ENCODE assay signal across 2 cellular contexts in the genomic region with DNA sequence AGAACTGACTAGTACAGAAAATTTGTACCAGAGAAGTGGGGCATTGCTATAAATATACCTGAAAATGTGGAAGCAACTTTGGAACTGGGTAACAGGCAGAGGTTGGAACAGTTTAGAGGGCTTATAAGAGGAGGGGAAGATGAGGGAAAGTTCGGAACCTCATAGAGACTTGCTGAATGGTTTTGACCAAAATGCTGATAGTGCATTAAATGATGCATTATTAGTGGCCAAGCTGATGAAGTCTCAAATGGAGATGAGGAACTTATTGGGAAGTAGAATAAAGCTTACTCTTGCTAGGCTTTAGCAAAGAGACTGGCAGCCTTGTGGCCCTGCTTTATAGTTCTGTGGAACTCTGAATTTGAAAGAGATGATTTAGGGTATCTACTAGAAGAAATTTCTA.
TF ChIP-seq lines count a peak whose summit lies in the region.

No MANE protein-coding gene starts in this region.

TF ChIP-seq in A549, 52 proteins besides CTCF, POLR2A, EP300 and RAD21:
- no peak for TF ChIP-seq NPAS2 (CRISPR knock-in tag; IDR thresholded peaks at IDR 0.05; ENCODE audit: borderline replicate concordance)
- peak; percentile 86 for TF ChIP-seq MAFK (IDR thresholded peaks at IDR 0.05; ENCODE audit: partially characterized antibody)
TF ChIP-seq in A549: peak in this region for 1.

TF ChIP-seq in IMR-90, 13 proteins besides CTCF, POLR2A, EP300 and RAD21:
- TF ChIP-seq CHD1 (IDR thresholded peaks at IDR 0.05; ENCODE audit: low read depth, low read length), result no peak
- TF ChIP-seq MAFK (IDR thresholded peaks at IDR 0.05; ENCODE audit: low read depth, low read length), result peak; percentile 82
- TF ChIP-seq FOS (IDR thresholded peaks at IDR 0.05; ENCODE audit: low read depth, low read length), result no peak
- TF ChIP-seq, protein P1, sequence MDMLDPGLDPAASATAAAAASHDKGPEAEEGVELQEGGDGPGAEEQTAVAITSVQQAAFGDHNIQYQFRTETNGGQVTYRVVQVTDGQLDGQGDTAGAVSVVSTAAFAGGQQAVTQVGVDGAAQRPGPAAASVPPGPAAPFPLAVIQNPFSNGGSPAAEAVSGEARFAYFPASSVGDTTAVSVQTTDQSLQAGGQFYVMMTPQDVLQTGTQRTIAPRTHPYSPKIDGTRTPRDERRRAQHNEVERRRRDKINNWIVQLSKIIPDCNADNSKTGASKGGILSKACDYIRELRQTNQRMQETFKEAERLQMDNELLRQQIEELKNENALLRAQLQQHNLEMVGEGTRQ (IDR thresholded peaks at IDR 0.05; ENCODE audit: low read depth, low read length), result no peak
- TF ChIP-seq RFX5 (IDR thresholded peaks at IDR 0.05; ENCODE audit: low read depth, low read length), result no peak
- TF ChIP-seq RCOR1 (IDR thresholded peaks at IDR 0.05; ENCODE audit: insufficient replicate concordance, low read length), result no peak
- no peak for TF ChIP-seq MAZ (IDR thresholded peaks at IDR 0.05; ENCODE audit: borderline replicate concordance, low read depth, low read length)
- no peak for TF ChIP-seq MXI1 (IDR thresholded peaks at IDR 0.05; ENCODE audit: borderline replicate concordance, low read depth, low read length)
- TF ChIP-seq, protein P2, sequence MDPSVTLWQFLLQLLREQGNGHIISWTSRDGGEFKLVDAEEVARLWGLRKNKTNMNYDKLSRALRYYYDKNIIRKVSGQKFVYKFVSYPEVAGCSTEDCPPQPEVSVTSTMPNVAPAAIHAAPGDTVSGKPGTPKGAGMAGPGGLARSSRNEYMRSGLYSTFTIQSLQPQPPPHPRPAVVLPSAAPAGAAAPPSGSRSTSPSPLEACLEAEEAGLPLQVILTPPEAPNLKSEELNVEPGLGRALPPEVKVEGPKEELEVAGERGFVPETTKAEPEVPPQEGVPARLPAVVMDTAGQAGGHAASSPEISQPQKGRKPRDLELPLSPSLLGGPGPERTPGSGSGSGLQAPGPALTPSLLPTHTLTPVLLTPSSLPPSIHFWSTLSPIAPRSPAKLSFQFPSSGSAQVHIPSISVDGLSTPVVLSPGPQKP (IDR thresholded peaks at IDR 0.05; ENCODE audit: borderline replicate concordance, low read depth, low read length), result no peak
